In the genomic region with DNA sequence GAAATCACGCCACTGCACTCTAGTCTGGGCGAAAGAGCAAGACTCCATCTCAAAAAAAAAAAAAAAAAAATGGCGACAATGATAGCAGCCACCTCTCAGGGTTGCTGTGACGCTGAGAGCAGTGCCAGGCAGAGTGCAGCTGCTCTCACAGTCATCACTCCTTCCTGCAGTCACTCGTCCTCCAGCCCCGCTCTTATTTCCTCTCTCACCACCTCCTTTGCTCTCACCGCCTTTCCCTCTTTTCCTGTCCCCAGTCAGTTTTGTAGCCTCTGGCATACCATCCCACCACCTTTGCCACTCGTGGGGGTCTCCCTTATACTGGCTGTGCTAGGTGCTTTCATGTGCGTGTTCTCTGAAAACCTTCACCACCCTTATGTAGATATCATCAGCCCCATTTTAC, we compare ENCODE assay signal across 15 cellular contexts. TPM values are rescaled to one million over a fixed set of nuclear protein-coding genes. Genes with fewer than 3 reads are reported as not detected.
DNase-seq lines count a peak whose midpoint lies in the region; ATAC-seq and TF ChIP-seq lines count a peak whose summit lies in the region.
"Had no signal": no experiment of that assay in that cellular context is flagged by ENCODE, and none has a peak within 500 bp of the region (broad histone marks: within the 10 kb centered on the region; RNA-seq: fewer than 3 reads in every experiment).

No MANE protein-coding gene starts in this region.

- H3K36me3 ChIP-seq in left ventricle myocardium inferior = peaks cover 20% of the 10 kb centered on the region
- H3K36me3 ChIP-seq in mesenchymal stem cell (ENCODE audit: control insufficient read depth in 1 of 2, insufficient read depth in 2 of 2, low read depth in 1 of 2, low read length in 2 of 2) = peaks cover 10 to 33% of the 10 kb centered on the region in 2 experiments

- H3K36me3 Mint-ChIP-seq in T-helper 17 cell (ENCODE audit: low read depth) (peaks cover 7% of the 10 kb centered on the region), type B pancreatic cell (peaks cover 9% of the 10 kb centered on the region)

- no peak overlapping the region for H2BK5ac ChIP-seq in mesenchymal stem cell (ENCODE audit: low read depth, low read length, poor library complexity, severe bottlenecking)

- no peak overlapping the region for H4K8ac ChIP-seq in mesenchymal stem cell (ENCODE audit: low read length)

- H4K91ac ChIP-seq in mesenchymal stem cell (ENCODE audit: low read length) = no peak overlapping the region

- WGBS in mesenchymal stem cell = 81% methylated on average over 9 of the region's 9 CpGs

- H3K79me1 ChIP-seq in mesenchymal stem cell (replicated peaks; ENCODE audit: low read length, poor library complexity, severe bottlenecking) = peaks cover 2% of the 10 kb centered on the region

- TF ChIP-seq CTCF in left ventricle myocardium inferior (IDR thresholded peaks at IDR 0.05; ENCODE audit: borderline replicate concordance) (no peak), type B pancreatic cell (conservative IDR thresholded peaks at IDR 0.05) (no peak)

- H3K27me3 ChIP-seq in left ventricle myocardium inferior (ENCODE audit: low read depth) (no peaks in the 10 kb centered on the region), mesenchymal stem cell (ENCODE audit: control insufficient read depth in 1 of 2, insufficient read depth in 1 of 2, low read length in 2 of 2) (no peaks in the 10 kb centered on the region)

- H3K9me3 ChIP-seq in left ventricle myocardium inferior (replicated peaks) = no peaks in the 10 kb centered on the region
- no peaks in the 10 kb centered on the region for H3K9me3 ChIP-seq in T-helper 17 cell (ENCODE audit: control insufficient read depth, low read length, poor library complexity, severe bottlenecking)
- no peaks in the 10 kb centered on the region for H3K9me3 ChIP-seq in mesenchymal stem cell (ENCODE audit: control insufficient read depth, low read length)

- peak overlapping the region; percentile 7 to 91 for H2BK12ac ChIP-seq in mesenchymal stem cell (ENCODE audit: low read length in 2 of 2)

- peaks cover 79% of the 10 kb centered on the region for H3K4me1 ChIP-seq in left ventricle myocardium inferior
- peaks cover 18% of the 10 kb centered on the region for H3K4me1 ChIP-seq in mesenchymal stem cell (ENCODE audit: control insufficient read depth, insufficient read depth, low read depth, low read length)

- H3K27me3 Mint-ChIP-seq in T-helper 17 cell (no peaks in the 10 kb centered on the region), type B pancreatic cell (no peaks in the 10 kb centered on the region)

- no peak overlapping the region for H2AK5ac ChIP-seq in mesenchymal stem cell (ENCODE audit: low read length, severe bottlenecking)

- H3K4me3 ChIP-seq in left ventricle myocardium inferior (no peak overlapping the region), mesenchymal stem cell (ENCODE audit: insufficient read depth in 1 of 2, low read depth in 1 of 2, low read length in 2 of 2) (no peak overlapping the region)
- H3K4me3 ChIP-seq: GM12878 had no signal

- H2BK120ac ChIP-seq in mesenchymal stem cell (ENCODE audit: low read depth, low read length) = no peak overlapping the region

- H2BK15ac ChIP-seq in mesenchymal stem cell (ENCODE audit: low read depth, poor library complexity, severe bottlenecking) = no peak overlapping the region

- no peak overlapping the region for H3K23ac ChIP-seq in mesenchymal stem cell (ENCODE audit: low read length in 2 of 2)

- DNase-seq in left ventricle myocardium inferior = no peak
- no peak for DNase-seq in left ventricle myocardium superior
- no peak for DNase-seq in T-helper 17 cell
- DNase-seq in mesenchymal stem cell = no peak
- DNase-seq in type B pancreatic cell (ENCODE audit: extremely low spot score, unreplicated experiment) = no peak
- no peak for DNase-seq in hippocampal formation (lab: John Stamatoyannopoulos, UW)
- no peak for DNase-seq in T-helper 9 cell
- DNase-seq: C1 segment of cervical spinal cord; foreskin melanocyte; NCI-H1048; stimulated activated CD4-positive, alpha-beta T cell treated with anti-CD3 and anti-CD28 coated beads, Interleukin-4, amount 100 ng/mL, for 4 hours; stimulated activated naive CD4-positive, alpha-beta T cell had no signal

- H3K27ac ChIP-seq in left ventricle myocardium inferior (replicated peaks) (peak overlapping the region; percentile 52), mesenchymal stem cell (ENCODE audit: low read length, poor library complexity, severe bottlenecking) (no peak overlapping the region)

- H3K4me1 Mint-ChIP-seq in T-helper 17 cell (peaks cover 12% of the 10 kb centered on the region), type B pancreatic cell (ENCODE audit: unreplicated experiment) (peaks cover 41% of the 10 kb centered on the region)

- no peak overlapping the region for H3K9ac ChIP-seq in mesenchymal stem cell (ENCODE audit: low read length)

- peak overlapping the region; percentile 88 for H3K27ac Mint-ChIP-seq in T-helper 17 cell
- H3K27ac Mint-ChIP-seq in type B pancreatic cell = peak overlapping the region; percentile 26

- intact Hi-C loops in left ventricle myocardium inferior (cut with micrococcal nuclease) = no loop called here
- intact Hi-C loops in left ventricle myocardium superior (cut with micrococcal nuclease) = no loop called here

- no peak overlapping the region for H3K4me3 Mint-ChIP-seq in T-helper 17 cell
- H3K4me3 Mint-ChIP-seq in type B pancreatic cell = no peak overlapping the region

- H3K18ac ChIP-seq in mesenchymal stem cell (ENCODE audit: low read depth in 1 of 2, low read length in 2 of 2) = peak overlapping the region in 1 of 2 experiments; percentile 3

- peak overlapping the region; percentile 7 for H2AFZ ChIP-seq in mesenchymal stem cell (ENCODE audit: low read depth, low read length)

- H3K9me3 Mint-ChIP-seq in type B pancreatic cell = no peaks in the 10 kb centered on the region

- peak overlapping the region in 1 of 2 experiments; percentile 51 for H3K14ac ChIP-seq in mesenchymal stem cell (ENCODE audit: low read length in 2 of 2)

- peak overlapping the region in 1 of 2 experiments; percentile 19 for H3K4ac ChIP-seq in mesenchymal stem cell (ENCODE audit: low read depth in 1 of 2, low read length in 2 of 2)

- H3K4me2 ChIP-seq in mesenchymal stem cell (ENCODE audit: low read length, poor library complexity, severe bottlenecking) = no peak overlapping the region

- ATAC-seq in left ventricle myocardium superior (no peak), T-helper 17 cell (no peak), GM18868 (IDR thresholded peaks at IDR 0.05; ENCODE audit: unreplicated experiment) (no peak)
- ATAC-seq: GM12878, right cardiac atrium had no signal

RNA-seq across cellular contexts. Expression of a gene that starts 19.4 kb away (rescaled TPM):
- total RNA-seq in left ventricle myocardium inferior (61.7 TPM), left ventricle myocardium superior (45.4 TPM), T-helper 17 cell (1 to 10 TPM; 3.0 to 4.8 TPM), type B pancreatic cell (ENCODE audit: low replicate concordance) (18.6 and 19.1 TPM in 2 replicates)
- polyA plus RNA-seq in mesenchymal stem cell (2013, experiment 1 of 2) = 11.1 TPM
- polyA plus RNA-seq in mesenchymal stem cell (2013, experiment 2 of 2) = 11.5 TPM

RNA-seq across cellular contexts. Expression of a gene that starts 32.2 kb away (rescaled TPM):
- 12.1 TPM for total RNA-seq in left ventricle myocardium inferior
- 11.1 TPM for total RNA-seq in left ventricle myocardium superior
- total RNA-seq in T-helper 17 cell = 10 to 100 TPM; 12.1 to 14.9 TPM
- 13.0 TPM for polyA plus RNA-seq in mesenchymal stem cell (2013, experiment 1 of 2)
- 12.5 TPM for polyA plus RNA-seq in mesenchymal stem cell (2013, experiment 2 of 2)
- total RNA-seq in type B pancreatic cell (ENCODE audit: low replicate concordance) = 9.8 and 17.6 TPM in 2 replicates

RNA-seq across cellular contexts. Expression of a gene that starts 53.2 kb away (rescaled TPM):
- total RNA-seq in left ventricle myocardium inferior (6.0 TPM), left ventricle myocardium superior (7.8 TPM), T-helper 17 cell (10 to 100 TPM; 13.1 to 14.1 TPM), type B pancreatic cell (ENCODE audit: low replicate concordance) (10.4 and 11.7 TPM in 2 replicates)
- polyA plus RNA-seq in mesenchymal stem cell (2013, experiment 1 of 2) = 8.4 TPM
- polyA plus RNA-seq in mesenchymal stem cell (2013, experiment 2 of 2) = 7.2 TPM
